11 cellular contexts compared by ENCODE assay signal in genomic region chr11:78149646-78150045, GRCh38. TPM values are rescaled to one million over a fixed set of nuclear protein-coding genes. Genes with fewer than 3 reads are reported as not detected.
DNase-seq lines count a peak whose midpoint lies in the region; ATAC-seq and TF ChIP-seq lines count a peak whose summit lies in the region.
"Had no signal": no experiment of that assay in that cellular context is flagged by ENCODE, and none has a peak within 500 bp of the region (broad histone marks: within the 10 kb centered on the region; RNA-seq: fewer than 3 reads in every experiment).

No MANE protein-coding gene starts in this region.

- no peak overlapping the region for H2AFZ ChIP-seq in hepatocyte

- H3K27me3 ChIP-seq in A673 (replicated peaks; ENCODE audit: insufficient read depth, low read depth, low read length, poor library complexity) (no peaks in the 10 kb centered on the region), hepatocyte (no peaks in the 10 kb centered on the region)
- H3K27me3 ChIP-seq: neutrophil had no signal

- no peak overlapping the region for H3K4me3 ChIP-seq in A673 (ENCODE audit: low read depth, low read length, poor library complexity, severe bottlenecking)
- no peak overlapping the region for H3K4me3 ChIP-seq in HFF-Myc (replicated peaks; ENCODE audit: low read depth, low read length)
- no peak overlapping the region for H3K4me3 ChIP-seq in hepatocyte

- no peak for ATAC-seq in effector memory CD8-positive, alpha-beta T cell (replicated peaks)
- ATAC-seq in omental fat pad (ENCODE audit: low FRiP score): no peak

- H3K9me3 Mint-ChIP-seq in effector memory CD8-positive, alpha-beta T cell: no peaks in the 10 kb centered on the region
- H3K9me3 Mint-ChIP-seq: activated T-cell treated with anti-CD3 and anti-CD28 coated beads, Interleukin-2, amount 50 U/mL, for 24 hours had no signal

- H3K4me1 ChIP-seq in A673 (ENCODE audit: insufficient read depth, low read length, poor library complexity, severe bottlenecking): no peaks in the 10 kb centered on the region
- no peaks in the 10 kb centered on the region for H3K4me1 ChIP-seq in hepatocyte (ENCODE audit: insufficient read depth)

- H3K27ac Mint-ChIP-seq in effector memory CD8-positive, alpha-beta T cell: no peak overlapping the region
- H3K27ac Mint-ChIP-seq: activated T-cell treated with anti-CD3 and anti-CD28 coated beads, Interleukin-2, amount 50 U/mL, for 24 hours had no signal

- no peaks in the 10 kb centered on the region for H3K27me3 Mint-ChIP-seq in effector memory CD8-positive, alpha-beta T cell
- H3K27me3 Mint-ChIP-seq: activated T-cell treated with anti-CD3 and anti-CD28 coated beads, Interleukin-2, amount 50 U/mL, for 24 hours had no signal

- 34% methylated on average over 1 of the region's 1 CpG for WGBS in hepatocyte (ENCODE audit: low lambda C conversion rate, missing lambda C conversion rate)

- no peaks in the 10 kb centered on the region for H3K9me2 ChIP-seq in hepatocyte (replicated peaks; ENCODE audit: insufficient read depth)

- intact Hi-C loops in A673 (cut with micrococcal nuclease; ENCODE audit: unreplicated experiment): no loop called here

- peak; percentile 25; the same call in 1 of the 2 replicates for TF ChIP-seq CTCF in A673 (conservative IDR thresholded peaks at IDR 0.05; ENCODE audit: low read depth, low read length)
- peak; percentile 19 for TF ChIP-seq CTCF in HFF-Myc (IDR thresholded peaks at IDR 0.05; ENCODE audit: low read depth, low read length, missing control alignments)
- TF ChIP-seq CTCF in hepatocyte (IDR thresholded peaks at IDR 0.05; ENCODE audit: poor library complexity): peak; percentile 35
- no peak for TF ChIP-seq CTCF in omental fat pad (IDR thresholded peaks at IDR 0.05)

- H3K36me3 Mint-ChIP-seq in effector memory CD8-positive, alpha-beta T cell (ENCODE audit: insufficient read depth): peaks cover 3% of the 10 kb centered on the region

- H3K9me3 ChIP-seq in A673 (ENCODE audit: low read depth, low read length, poor library complexity, severe bottlenecking): no peaks in the 10 kb centered on the region
- H3K9me3 ChIP-seq in hepatocyte (ENCODE audit: low read depth): no peaks in the 10 kb centered on the region
- H3K9me3 ChIP-seq: neutrophil had no signal

- no peaks in the 10 kb centered on the region for H3K79me2 ChIP-seq in hepatocyte

- no peaks in the 10 kb centered on the region for H3K4me1 Mint-ChIP-seq in effector memory CD8-positive, alpha-beta T cell (ENCODE audit: low read depth in 2 of 2)

- DNase-seq in A673 (ENCODE audit: low spot score) (peak; percentile 25), HFF-Myc (ENCODE audit: extremely low read depth, low read depth) (no peak), astrocyte of the hippocampus (ENCODE audit: low read depth, low spot score) (peak; percentile 35), hepatocyte (ENCODE audit: low spot score) (peak; percentile 26), NCI-H2171 treated with DMSO at 0.1 percent for 48 hours (lab: John Stamatoyannopoulos, UW) (no peak), omental fat pad (ENCODE audit: low spot score) (no peak), OCI-M2 (lab: John Stamatoyannopoulos, UW; ENCODE audit: unreplicated experiment) (no peak)
- no peak for DNase-seq in effector memory CD8-positive, alpha-beta T cell
- DNase-seq: activated T-cell treated with anti-CD3 and anti-CD28 coated beads, Interleukin-2, amount 50 U/mL, for 24 hours had no signal

- H3K4me3 Mint-ChIP-seq in effector memory CD8-positive, alpha-beta T cell: no peak overlapping the region
- H3K4me3 Mint-ChIP-seq: activated T-cell treated with anti-CD3 and anti-CD28 coated beads, Interleukin-2, amount 50 U/mL, for 24 hours had no signal

- CTCF ChIA-PET in A673 (lab: Charles Lee): no interaction called here

- H3K4me2 ChIP-seq in hepatocyte: no peak overlapping the region

- no TSS peak for BruUV-seq in A673 (replicated peaks; lab: Mats Ljungman, UMichigan)

- H3K36me3 ChIP-seq in A673 (ENCODE audit: insufficient read depth, low read length, poor library complexity, severe bottlenecking) (no peaks in the 10 kb centered on the region), hepatocyte (replicated peaks; ENCODE audit: insufficient read depth, low read depth) (no peaks in the 10 kb centered on the region)
- H3K36me3 ChIP-seq: neutrophil had no signal

- POLR2A ChIA-PET in A673 (lab: Charles Lee; ENCODE audit: low non-redundant PET): no interaction called here

- no peaks in the 10 kb centered on the region for H4K20me1 ChIP-seq in hepatocyte (ENCODE audit: insufficient read depth, poor library complexity, severe bottlenecking)

- H3K27ac ChIP-seq in A673 (ENCODE audit: low read depth, low read length, poor library complexity, severe bottlenecking) (no peak overlapping the region), hepatocyte (no peak overlapping the region)
- H3K27ac ChIP-seq: HL-60, neutrophil had no signal

RNA-seq across cellular contexts. Expression of gene ALG8, which starts 10.2 kb away (rescaled TPM):
- total RNA-seq in A673 (2021): 112 and 131 TPM in 2 replicates
- 43.1 and 66.8 TPM in 2 replicates for total RNA-seq in hepatocyte
- 62.0 and 74.3 TPM in 2 replicates for polyA plus RNA-seq in hepatocyte
- 10 to 100 TPM; 24.4 to 47.0 (median 32.6) TPM for total RNA-seq in omental fat pad

RNA-seq across cellular contexts. Expression of gene KCTD21, which starts 38.8 kb away (rescaled TPM):
- 3.5 and 5.2 TPM in 2 replicates for total RNA-seq in A673 (2021)
- total RNA-seq in hepatocyte: 8.2 and 9.2 TPM in 2 replicates
- polyA plus RNA-seq in hepatocyte: 3.8 and 4.7 TPM in 2 replicates
- 10 to 100 TPM in 3 of 4 donors, 1 to 10 TPM in 1; 9.6 to 21.5 (median 13.7) TPM for total RNA-seq in omental fat pad

RNA-seq across cellular contexts. Expression of gene USP35, which starts 39.1 kb away (rescaled TPM):
- total RNA-seq in A673 (2021) (4.8 and 6.7 TPM in 2 replicates), hepatocyte (4.5 and 7.3 TPM in 2 replicates), omental fat pad (10 to 100 TPM in 2 of 4 donors, 1 to 10 TPM in 2; 6.7 to 15.1 (median 8.6) TPM)
- polyA plus RNA-seq in hepatocyte: 2.9 and 4.7 TPM in 2 replicates

Comparison
In these comparisons a context has a peak if more than half of its experiments do, and no peak if none do; other contexts are left out.
1. DNase-seq: peak in A673 (single experiment), astrocyte of the hippocampus (single experiment) and hepatocyte (single experiment); none in HFF-Myc (single experiment), NCI-H2171 treated with DMSO at 0.1 percent for 48 hours (single experiment), effector memory CD8-positive, alpha-beta T cell (0 of 3), omental fat pad (single experiment) and OCI-M2 (single experiment).
2. CTCF ChIP-seq: peak in A673 (single experiment), HFF-Myc (single experiment) and hepatocyte (single experiment); none in omental fat pad (0 of 3).